20 cellular contexts compared by ENCODE assay signal in genomic region chr12:97560359-97560758, GRCh38.
A peak's percentile ranks its signal among the peaks of the same experiment; 100 is the strongest.
DNase-seq lines count a peak whose midpoint lies in the region; ATAC-seq and TF ChIP-seq lines count a peak whose summit lies in the region.
"Had no signal": no experiment of that assay in that cellular context is flagged by ENCODE, and none has a peak within 500 bp of the region (broad histone marks: within the 10 kb centered on the region; RNA-seq: fewer than 3 reads in every experiment).

No MANE protein-coding gene starts in this region.

- H4K20me1 ChIP-seq in H9 (ENCODE audit: control insufficient read depth, insufficient read depth, insufficient read length) (no peaks in the 10 kb centered on the region), neural progenitor cell (ENCODE audit: low read depth) (no peaks in the 10 kb centered on the region), SK-N-SH (ENCODE audit: insufficient read depth) (no peaks in the 10 kb centered on the region)

- no peak overlapping the region for H4K91ac ChIP-seq in H9 (ENCODE audit: insufficient read length, low read depth, low read length)

- H3K36me3 Mint-ChIP-seq in H9 (ENCODE audit: insufficient read depth in 1 of 3, low read depth in 3 of 3) (peaks cover 29 to 52% (median 39%) of the 10 kb centered on the region in 3 experiments), neural progenitor cell (peaks cover 66% of the 10 kb centered on the region)

- no peak overlapping the region for H2BK20ac ChIP-seq in H9 (ENCODE audit: low read depth, low read length, poor library complexity, severe bottlenecking)

- TF ChIP-seq EP300 in SK-N-SH (IDR thresholded peaks at IDR 0.05; ENCODE audit: borderline replicate concordance in 1 of 2, low read depth in 1 of 2, low read length in 1 of 2): no peak

- DNase-seq in H9 (no peak), NCI-H1930 (lab: John Stamatoyannopoulos, UW) (peak; percentile 58 to 69), neural progenitor cell (ENCODE audit: low spot score) (peak; percentile 76), SK-N-SH (no peak), GM19238 (ENCODE audit: insufficient read length, low spot score) (no peak), HK-2 (ENCODE audit: unreplicated experiment) (no peak)
- DNase-seq: activated CD4-positive, alpha-beta T cell treated with anti-CD3 and anti-CD28 coated beads for 4 hours; activated gamma-delta T cell treated with Interleukin-2 at 50 U/mL for 16 hours; activated naive CD8-positive, alpha-beta T cell treated with anti-CD3 and anti-CD28 coated beads, Interleukin-2, amount 50 U/mL, for 24 hours; activated T-cell treated with anti-CD3 and anti-CD28 coated beads, Interleukin-2, amount 50 U/mL, for 24 hours; DND-41; kidney glomerular epithelial cell; MG63; NCI-H1694 treated with DMSO at 0.1 percent for 48 hours; stimulated activated CD4-positive, alpha-beta T cell treated with anti-CD3 and anti-CD28 coated beads, Interleukin-2, amount 100 ng/mL, for 24 hours; T-helper 17 cell; upper lobe of right lung had no signal

- H3K79me1 ChIP-seq in H9 (ENCODE audit: insufficient read depth, low read depth, low read length, poor library complexity, severe bottlenecking): no peaks in the 10 kb centered on the region

- H3K9me3 ChIP-seq in H9 (ENCODE audit: control insufficient read depth, low read depth, low read length) (no peaks in the 10 kb centered on the region), neural progenitor cell (ENCODE audit: low read depth) (no peaks in the 10 kb centered on the region), SK-N-SH (no peaks in the 10 kb centered on the region)
- H3K9me3 ChIP-seq: MG63, upper lobe of right lung had no signal

- H3K9me3 Mint-ChIP-seq in H9 (no peaks in the 10 kb centered on the region), neural progenitor cell (no peaks in the 10 kb centered on the region)
- H3K9me3 Mint-ChIP-seq: activated T-cell treated with anti-CD3 and anti-CD28 coated beads, Interleukin-2, amount 50 U/mL, for 24 hours had no signal

- H3K14ac ChIP-seq in H9 (ENCODE audit: insufficient read depth, low read length): no peak overlapping the region

- H2AFZ ChIP-seq in H9 (ENCODE audit: low read length) (no peak overlapping the region), neural progenitor cell (replicated peaks) (no peak overlapping the region), SK-N-SH (ENCODE audit: low read depth) (no peak overlapping the region)

- H3K9ac ChIP-seq in H9 (ENCODE audit: extremely low read depth, insufficient read length, low read length) (no peak overlapping the region), neural progenitor cell (no peak overlapping the region), SK-N-SH (no peak overlapping the region)

- no peak overlapping the region for H2BK12ac ChIP-seq in H9 (ENCODE audit: insufficient read length, low read depth, low read length)

- H2BK5ac ChIP-seq in H9 (ENCODE audit: insufficient read length, low read length): no peak overlapping the region

- H3K4me1 ChIP-seq in H9 (ENCODE audit: insufficient read depth, low read length) (peaks cover 21% of the 10 kb centered on the region), neural progenitor cell (peaks cover 83% of the 10 kb centered on the region), SK-N-SH (ENCODE audit: control insufficient read depth in 1 of 2, insufficient read depth in 2 of 2, low read depth in 1 of 2, low read length in 1 of 2) (peaks cover 9% of the 10 kb centered on the region in 2 experiments; a peak in 3 of 4 replicates)

- no peak overlapping the region for H2AK5ac ChIP-seq in H9 (ENCODE audit: insufficient read length, low read length)

- no peaks in the 10 kb centered on the region for H3K9me2 ChIP-seq in SK-N-SH

- H3K27me3 ChIP-seq in H9 (ENCODE audit: insufficient read depth, low read length) (no peaks in the 10 kb centered on the region), neural progenitor cell (no peaks in the 10 kb centered on the region), SK-N-SH (ENCODE audit: insufficient read depth) (no peaks in the 10 kb centered on the region)
- H3K27me3 ChIP-seq: MG63, upper lobe of right lung had no signal

- H3K56ac ChIP-seq in H9 (ENCODE audit: insufficient read length, low read depth, low read length): no peak overlapping the region

- POLR2A ChIA-PET in SK-N-SH (lab: Yijun Ruan, JAX): no interaction called here

- H3K4me3 ChIP-seq in neural progenitor cell (peak overlapping the region; percentile 27), SK-N-SH (ENCODE audit: low read depth in 2 of 2, low read length in 1 of 2) (no peak overlapping the region)
- H3K4me3 ChIP-seq: MG63, skin epidermis, upper lobe of right lung had no signal

- peaks cover 74 to 75% of the 10 kb centered on the region in 2 experiments for H3K4me1 Mint-ChIP-seq in H9
- H3K4me1 Mint-ChIP-seq in neural progenitor cell: peaks cover 78% of the 10 kb centered on the region
- H3K4me1 Mint-ChIP-seq: activated naive CD8-positive, alpha-beta T cell treated with anti-CD3 and anti-CD28 coated beads, Interleukin-2, amount 50 U/mL, for 24 hours; T-helper 17 cell had no signal

- H3F3A ChIP-seq in neural progenitor cell (ENCODE audit: low read depth) (peaks cover 60% of the 10 kb centered on the region), SK-N-SH (replicated peaks; ENCODE audit: insufficient read depth) (peaks cover 6% of the 10 kb centered on the region)

- CTCF ChIA-PET in SK-N-SH (lab: Yijun Ruan, JAX): no interaction called here

- H3K4me3 Mint-ChIP-seq in H9: no peak overlapping the region
- no peak overlapping the region for H3K4me3 Mint-ChIP-seq in neural progenitor cell
- H3K4me3 Mint-ChIP-seq: activated naive CD8-positive, alpha-beta T cell treated with anti-CD3 and anti-CD28 coated beads, Interleukin-2, amount 50 U/mL, for 24 hours; activated T-cell treated with anti-CD3 and anti-CD28 coated beads, Interleukin-2, amount 50 U/mL, for 24 hours; T-helper 17 cell had no signal

- no peak overlapping the region for H3K27ac ChIP-seq in H9 (ENCODE audit: insufficient read length, low read depth, low read length)
- H3K27ac ChIP-seq in VCaP: peak overlapping the region; percentile 35
- peak overlapping the region; percentile 95 for H3K27ac ChIP-seq in neural progenitor cell
- no peak overlapping the region for H3K27ac ChIP-seq in SK-N-SH (ENCODE audit: low read depth in 2 of 2, low read length in 1 of 2)
- H3K27ac ChIP-seq: skin epidermis, upper lobe of right lung had no signal

- H3K27me3 Mint-ChIP-seq in H9 (ENCODE audit: low read depth) (no peaks in the 10 kb centered on the region), neural progenitor cell (ENCODE audit: insufficient read depth, low read depth) (peaks cover 4% of the 10 kb centered on the region)
- H3K27me3 Mint-ChIP-seq: activated naive CD8-positive, alpha-beta T cell treated with anti-CD3 and anti-CD28 coated beads, Interleukin-2, amount 50 U/mL, for 24 hours; activated T-cell treated with anti-CD3 and anti-CD28 coated beads, Interleukin-2, amount 50 U/mL, for 24 hours had no signal

- ATAC-seq in HG03469 (IDR thresholded peaks at IDR 0.05; ENCODE audit: unreplicated experiment): no peak
- ATAC-seq: activated naive CD8-positive, alpha-beta T cell treated with anti-CD3 and anti-CD28 coated beads, Interleukin-2, amount 50 U/mL, for 24 hours; T-helper 17 cell; upper lobe of right lung had no signal

- H3K36me3 ChIP-seq in neural progenitor cell (peaks cover 15% of the 10 kb centered on the region), SK-N-SH (replicated peaks in 1 of 2; ENCODE audit: control insufficient read depth in 1 of 2, insufficient read depth in 2 of 2, low read length in 1 of 2) (no peaks in the 10 kb centered on the region)
- H3K36me3 ChIP-seq: MG63, upper lobe of right lung had no signal

- H3K4me2 ChIP-seq in H9 (ENCODE audit: insufficient read depth, insufficient read length, low read length) (no peak overlapping the region), neural progenitor cell (peak overlapping the region; percentile 68), SK-N-SH (no peak overlapping the region)

- H3K79me2 ChIP-seq in H9 (ENCODE audit: insufficient read depth, low read length) (no peaks in the 10 kb centered on the region), neural progenitor cell (ENCODE audit: low read depth) (peaks cover 16% of the 10 kb centered on the region), SK-N-SH (ENCODE audit: insufficient read depth) (no peaks in the 10 kb centered on the region)

- TF ChIP-seq RAD21 in SK-N-SH (IDR thresholded peaks at IDR 0.05; ENCODE audit: low read length): no peak

- H2BK15ac ChIP-seq in H9 (ENCODE audit: low read depth, low read length): no peak overlapping the region

- no peak overlapping the region for H3K18ac ChIP-seq in H9 (ENCODE audit: insufficient read length, low read depth, low read length)

- no peak overlapping the region for H3T11ph ChIP-seq in H9 (ENCODE audit: low read length)

- no peak overlapping the region for H4K5ac ChIP-seq in H9 (ENCODE audit: insufficient read length, low read depth, low read length)

- no peak overlapping the region for H3K23ac ChIP-seq in H9 (ENCODE audit: insufficient read length, low read depth, low read length)

- WGBS in H9 (ENCODE audit: extremely low coverage, insufficient read length, low lambda C conversion rate): no CpG with 5 or more reads among the region's 5 CpGs
- 62% methylated on average over 5 of the region's 5 CpGs for WGBS in SK-N-SH (ENCODE audit: low lambda C conversion rate)

- TF ChIP-seq CTCF in H9 (conservative IDR thresholded peaks at IDR 0.05) (no peak), VCaP (conservative IDR thresholded peaks at IDR 0.05) (no peak), neural progenitor cell (IDR thresholded peaks at IDR 0.05) (no peak), SK-N-SH (IDR thresholded peaks at IDR 0.05) (no peak)

- H3K27ac Mint-ChIP-seq in H9 (peak overlapping the region in 2 of 3 experiments; percentile 49 to 76; a peak in 4 of 7 replicates), neural progenitor cell (peak overlapping the region; percentile 62)
- H3K27ac Mint-ChIP-seq: activated naive CD8-positive, alpha-beta T cell treated with anti-CD3 and anti-CD28 coated beads, Interleukin-2, amount 50 U/mL, for 24 hours; activated T-cell treated with anti-CD3 and anti-CD28 coated beads, Interleukin-2, amount 50 U/mL, for 24 hours; T-helper 17 cell had no signal

- H4K8ac ChIP-seq in H9 (replicated peaks; ENCODE audit: insufficient read length, low read depth, low read length): no peak overlapping the region

- H3K4ac ChIP-seq in H9 (ENCODE audit: low read depth, low read length): no peak overlapping the region

- H2BK120ac ChIP-seq in H9 (ENCODE audit: low read depth, low read length, poor library complexity, severe bottlenecking): no peak overlapping the region

- no peaks in the 10 kb centered on the region for H3K23me2 ChIP-seq in H9 (ENCODE audit: insufficient read length, low read depth, low read length, poor library complexity, severe bottlenecking)

TF ChIP-seq in SK-N-SH, 30 proteins besides CTCF, POLR2A, EP300 and RAD21 (continues in another document):
- TF ChIP-seq NFIC (IDR thresholded peaks at IDR 0.05; ENCODE audit: borderline replicate concordance) (no peak), EZH2phosphoT487 (IDR thresholded peaks at IDR 0.05; ENCODE audit: borderline replicate concordance, low read depth) (no peak), NRF1 (IDR thresholded peaks at IDR 0.05; ENCODE audit: low read depth, low read length) (no peak), GATA2 (CRISPR knock-in tag; IDR thresholded peaks at IDR 0.05) (no peak), TCF12 (IDR thresholded peaks at IDR 0.05) (no peak), JUND (IDR thresholded peaks at IDR 0.05) (no peak), FOXJ3 (CRISPR knock-in tag; IDR thresholded peaks at IDR 0.05) (no peak)

Comparison
In these comparisons a context has a peak if more than half of its experiments do, and no peak if none do; other contexts are left out.
1. DNase-seq: peak in NCI-H1930 (2 of 2) and neural progenitor cell (single experiment); none in H9 (single experiment), SK-N-SH (single experiment), GM19238 (single experiment) and HK-2 (single experiment).
2. H3K27ac ChIP-seq: peak in VCaP (single experiment) and neural progenitor cell (single experiment); none in H9 (single experiment) and SK-N-SH (0 of 2).